Comparison of ENCODE assay signal across 8 cellular contexts in genomic region chr4:147733614-147734344, GRCh38. TPM values are rescaled to one million over a fixed set of nuclear protein-coding genes. Genes with fewer than 3 reads are reported as not detected.
DNase-seq lines count a peak whose midpoint lies in the region; ATAC-seq and TF ChIP-seq lines count a peak whose summit lies in the region.

No MANE protein-coding gene starts in this region.

- peak overlapping the region in 1 of 6 donors; percentile 55 for H3K27ac Mint-ChIP-seq in naive B cell

- peaks cover 26% of the 10 kb centered on the region for H4K20me1 ChIP-seq in Loucy (ENCODE audit: insufficient read depth, low read length, poor library complexity, severe bottlenecking)

- peaks cover 45 to 57% (median 47%) of the 10 kb centered on the region in 3 donors for H3K27me3 Mint-ChIP-seq in naive B cell

- no peaks in the 10 kb centered on the region for H3K9me3 Mint-ChIP-seq in naive B cell

- H3K4me1 Mint-ChIP-seq in naive B cell, result peaks cover 14 to 22% (median 21%) of the 10 kb centered on the region in 3 donors

- H3K79me2 ChIP-seq in Loucy (ENCODE audit: insufficient read depth, low read length), result peaks cover 65% of the 10 kb centered on the region

- no peak overlapping the region for H2AFZ ChIP-seq in Loucy (ENCODE audit: low read length)

- TF ChIP-seq CTCF in BJ (IDR thresholded peaks at IDR 0.05; ENCODE audit: insufficient read depth, low read depth, low read length) (no peak), Loucy (conservative IDR thresholded peaks at IDR 0.05; ENCODE audit: low read length) (peak; percentile 41)

- H3K9ac ChIP-seq in Loucy (ENCODE audit: low read depth, low read length, poor library complexity, severe bottlenecking), result peak overlapping the region; percentile 84

- DNase-seq in BJ (ENCODE audit: low read depth) (no peak), dermis blood vessel endothelial cell (peak; percentile 28), naive B cell (no peak), NCI-H774 (lab: John Stamatoyannopoulos, UW) (no peak), COLO829 (ENCODE audit: low spot score) (no peak), NCI-H2081 treated with DMSO at 0.1 percent for 48 hours (lab: John Stamatoyannopoulos, UW) (no peak)

- H3K4me2 ChIP-seq in Loucy (ENCODE audit: low read depth, low read length, poor library complexity, severe bottlenecking), result peak overlapping the region; percentile 87

- CTCF ChIA-PET in BJ (lab: Yijun Ruan, JAX), result interaction anchor here (0.7 to 1.2 kb wide), 2 partner anchors 43 to 148 kb away, joined by 3 to 4 read pairs; no protein-coding TSS in a partner anchor

- peaks cover 52% of the 10 kb centered on the region for H3K4me1 ChIP-seq in Loucy (ENCODE audit: insufficient read depth, low read length, poor library complexity, severe bottlenecking)

- H3K36me3 ChIP-seq in BJ (ENCODE audit: control insufficient read depth, insufficient read depth, low read length) (no peaks in the 10 kb centered on the region), Loucy (ENCODE audit: insufficient read depth, low read length) (no peaks in the 10 kb centered on the region)

- no peak for ATAC-seq in naive B cell (ENCODE audit: low read depth in 2 of 2)
- ATAC-seq in GM18519 (IDR thresholded peaks at IDR 0.05; ENCODE audit: low FRiP score, unreplicated experiment), result no peak

- H3F3A ChIP-seq in Loucy (ENCODE audit: low read depth), result no peaks in the 10 kb centered on the region

- POLR2A ChIA-PET in BJ (lab: Charles Lee), result no interaction called here

- no peaks in the 10 kb centered on the region for H3K36me3 Mint-ChIP-seq in naive B cell

- no peaks in the 10 kb centered on the region for H3K9me3 ChIP-seq in Loucy (ENCODE audit: insufficient read depth, low read depth, low read length)

- H3K4me3 ChIP-seq in BJ (ENCODE audit: low read depth, low read length) (peak overlapping the region; percentile 62), Loucy (ENCODE audit: low read length, poor library complexity, severe bottlenecking) (peak overlapping the region; percentile 87)

- H3K27me3 ChIP-seq in BJ (ENCODE audit: control insufficient read depth, insufficient read depth, low read length) (no peaks in the 10 kb centered on the region), Loucy (ENCODE audit: insufficient read depth, low read length, poor library complexity, severe bottlenecking) (peaks cover 15% of the 10 kb centered on the region)

- H3K4me3 Mint-ChIP-seq in naive B cell, result peak overlapping the region; percentile 52 to 95 (median 86)

- H3K9me2 ChIP-seq in Loucy (replicated peaks; ENCODE audit: low read depth, low read length), result no peaks in the 10 kb centered on the region

RNA-seq across cellular contexts. Expression of gene ARHGAP10, which starts 1.9 kb away (rescaled TPM):
- polyA plus RNA-seq in BJ (2011; rRNA removed), result 17.6 and 20.2 TPM in 2 replicates
- 17.4 and 18.3 TPM in 2 replicates for polyA minus RNA-seq in BJ (2011; rRNA and poly(A)+ RNA removed)
- total RNA-seq in dermis blood vessel endothelial cell, result 12.3 and 14.6 TPM in 2 replicates
- polyA plus RNA-seq in naive B cell (ENCODE audit: low read depth in 6 of 6), result under 1 TPM in 1 of 6 donors, not detected in 5; 0.26 TPM

RNA-seq across cellular contexts. Expression of gene PRMT9, which starts 49.8 kb away (rescaled TPM):
- polyA plus RNA-seq in BJ (2011; rRNA removed) (3.3 and 6.4 TPM in 2 replicates), naive B cell (ENCODE audit: low read depth in 6 of 6) (1 to 10 TPM in 5 of 6 donors, under 1 TPM in 1; 0.55 to 5.7 (median 4.8) TPM)
- polyA minus RNA-seq in BJ (2011; rRNA and poly(A)+ RNA removed), result 2.9 and 3.6 TPM in 2 replicates
- 10.1 and 11.1 TPM in 2 replicates for total RNA-seq in dermis blood vessel endothelial cell

Comparison
In these comparisons a context has a peak if more than half of its experiments do, and no peak if none do; other contexts are left out.
1. RNA of gene ARHGAP10, which starts 1.9 kb away (polyA plus RNA-seq): 17.6 to 20.2 TPM in BJ; 0.26 TPM in naive B cell; every median in the first group is over 10 times any median in the second.